9 cellular contexts compared by ENCODE assay signal in genomic region chr2:86807462-86808275, GRCh38. TPM values are rescaled to one million over a fixed set of nuclear protein-coding genes. Genes with fewer than 3 reads are reported as not detected.
DNase-seq lines count a peak whose midpoint lies in the region; ATAC-seq, FAIRE-seq and TF ChIP-seq lines count a peak whose summit lies in the region.
"Had no signal": no experiment of that assay in that cellular context is flagged by ENCODE, and none has a peak within 500 bp of the region (broad histone marks: within the 10 kb centered on the region; RNA-seq: fewer than 3 reads in every experiment).

No MANE protein-coding gene starts in this region.

- FAIRE-seq in pancreas (lab: Jason Lieb, UNC) = no peak
- FAIRE-seq: TTC549 had no signal

- WGBS in pancreas, 2 donors = 1% methylated on average over 52 of the region's 52 CpGs

- intact Hi-C loops in pancreas (cut with DNase I) = no loop called here

- no peaks in the 10 kb centered on the region for H3K9me3 Mint-ChIP-seq in activated naive CD8-positive, alpha-beta T cell (ENCODE audit: low read depth)

- H3K4me1 ChIP-seq in cardiac muscle cell (ENCODE audit: low read depth) (no peaks in the 10 kb centered on the region), pancreas (peaks cover 0 to 5% (median 4%) of the 10 kb centered on the region in 3 donors)

- in situ Hi-C loops in Caki2 (cut with HindIII; ENCODE audit: low pct_unique_long_range_greater_than_20kb, low sequenced_read_pairs) = no loop called here

- H3K36me3 Mint-ChIP-seq in activated naive CD8-positive, alpha-beta T cell = peaks cover 3% of the 10 kb centered on the region

- peak overlapping the region; percentile 94 for H3K4me3 Mint-ChIP-seq in activated naive CD8-positive, alpha-beta T cell

- H3K27me3 ChIP-seq in H7 (ENCODE audit: control insufficient read depth, insufficient read depth, low read length) (peaks cover 12% of the 10 kb centered on the region), cardiac muscle cell (peaks cover 20% of the 10 kb centered on the region), pancreas (peaks cover 0 to 18% (median 7%) of the 10 kb centered on the region in 4 donors)

- H3K36me3 ChIP-seq in H7 (replicated peaks; ENCODE audit: control insufficient read depth, insufficient read depth, low read length) (no peaks in the 10 kb centered on the region), cardiac muscle cell (no peaks in the 10 kb centered on the region), pancreas (no peaks in the 10 kb centered on the region)

- H3K4me3 ChIP-seq in H7 (ENCODE audit: insufficient read depth, low read depth, low read length) (peak overlapping the region; percentile 34), cardiac muscle cell (peak overlapping the region; percentile 42), pancreas (peak overlapping the region; percentile 0 to 55 (median 28))

- TF ChIP-seq CTCF in cardiac muscle cell (IDR thresholded peaks at IDR 0.05; ENCODE audit: low read depth, low read length) (no peak), pancreas (IDR thresholded peaks at IDR 0.05) (no peak)

- H3K27ac ChIP-seq in cardiac muscle cell = no peak overlapping the region
- H3K27ac ChIP-seq in pancreas = no peak overlapping the region

- H3K27ac Mint-ChIP-seq in activated naive CD8-positive, alpha-beta T cell = peak overlapping the region; percentile 96

- H3K27me3 Mint-ChIP-seq in activated naive CD8-positive, alpha-beta T cell = no peaks in the 10 kb centered on the region

- peak; percentile 40 for DNase-seq in Caki2 (ENCODE audit: low read depth)
- DNase-seq in H7 = peak; percentile 87
- peak; percentile 73 for DNase-seq in NCI-H345 treated with DMSO at 0.1 percent for 48 hours (lab: John Stamatoyannopoulos, UW; ENCODE audit: unreplicated experiment)
- peak; percentile 38 to 67 for DNase-seq in cardiac muscle cell (ENCODE audit: low read depth in 1 of 2, low spot score in 1 of 2)
- peak in 5 of 6 donors; percentile 17 to 71 (median 44) for DNase-seq in pancreas

- no peaks in the 10 kb centered on the region for H3K9me3 ChIP-seq in cardiac muscle cell (ENCODE audit: low read depth)
- H3K9me3 ChIP-seq in pancreas = no peaks in the 10 kb centered on the region

- ATAC-seq in pancreas (peak; percentile 71 to 77 (median 74)), GM18511 (IDR thresholded peaks at IDR 0.05; ENCODE audit: unreplicated experiment) (no peak), HG02870 (IDR thresholded peaks at IDR 0.05; ENCODE audit: unreplicated experiment) (no peak)

- H3K4me1 Mint-ChIP-seq in activated naive CD8-positive, alpha-beta T cell (ENCODE audit: low read depth) = peaks cover 64% of the 10 kb centered on the region

RNA-seq across cellular contexts. Expression of gene CD8A, which starts 17.0 kb away (rescaled TPM):
- not detected in 2 replicates for total RNA-seq in Caki2 (2014; rRNA removed; shearing (Covaris generic); ENCODE audit: low replicate concordance)
- total RNA-seq in H7 (2014; rRNA removed; shearing (Covaris generic)) = not detected in 2 replicates
- total RNA-seq in cardiac muscle cell = 0.07 TPM in 1 of 2 replicates, not detected in the other
- 0.41 TPM in 1 of 2 replicates, not detected in the other for polyA plus RNA-seq in cardiac muscle cell
- 1 to 10 TPM in 4 of 6 donors, under 1 TPM in 2; 0.39 to 2.0 (median 1.1) TPM for total RNA-seq in pancreas
- polyA plus RNA-seq in pancreas = 1 to 10 TPM; 1.2 to 1.4 TPM

RNA-seq across cellular contexts. Expression of gene CD8B, which starts 54.0 kb away (rescaled TPM):
- total RNA-seq in Caki2 (2014; rRNA removed; shearing (Covaris generic); ENCODE audit: low replicate concordance) = not detected in 2 replicates
- 0.37 and 0.66 TPM in 2 replicates for total RNA-seq in H7 (2014; rRNA removed; shearing (Covaris generic))
- total RNA-seq in cardiac muscle cell (not detected in 2 replicates), pancreas (under 1 TPM in 5 of 6 donors, not detected in 1; 0.23 to 0.92 (median 0.67) TPM)
- polyA plus RNA-seq in cardiac muscle cell (not detected in 2 replicates), pancreas (under 1 TPM; 0.46 to 0.77 TPM)

Comparison
In these comparisons a context has a peak if more than half of its experiments do, and no peak if none do; other contexts are left out.
1. ATAC-seq: peak in pancreas (4 of 4); none in GM18511 (single experiment) and HG02870 (single experiment).
2. Peak in every context shown above with its lines, with median percentiles within 50 percentile points of each other: DNase-seq and H3K4me3 ChIP-seq.